In the genomic region with DNA sequence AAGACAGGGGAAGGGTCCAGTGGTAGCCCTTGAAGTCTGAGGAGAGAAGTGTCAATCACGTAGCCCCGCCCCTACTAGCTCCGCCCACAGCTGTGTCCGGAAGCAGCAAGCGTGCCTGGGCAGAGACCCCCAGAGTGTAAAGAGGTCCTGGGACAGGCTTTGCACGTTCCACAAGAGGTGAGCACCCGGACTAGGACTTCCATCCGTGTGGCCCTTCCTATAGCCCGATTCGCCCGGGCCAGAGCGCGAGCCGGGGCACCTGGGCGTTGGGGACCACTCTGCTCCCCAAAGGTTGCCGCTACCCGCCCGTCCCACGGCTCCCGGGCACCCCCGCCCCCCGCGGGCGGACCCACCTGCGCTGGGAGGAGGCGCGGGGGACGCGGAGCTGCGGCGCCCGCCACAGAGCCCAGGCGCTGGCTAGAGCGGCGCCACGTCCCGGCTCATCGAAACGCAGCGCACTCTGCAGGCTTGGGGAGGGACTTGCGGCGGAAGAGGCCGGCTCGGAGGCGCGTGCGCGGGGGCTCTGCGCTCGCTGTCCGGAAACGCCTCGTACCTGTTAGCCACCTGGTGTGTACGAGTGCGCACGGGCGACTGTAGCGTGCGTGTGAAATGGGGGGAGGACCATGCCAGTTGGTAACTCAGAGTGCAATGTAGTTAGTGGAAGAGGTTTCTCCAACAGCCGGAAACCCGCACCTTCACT, we compare ENCODE assay signal across 1 cellular context.
TF ChIP-seq lines count a peak whose summit lies in the region.

A gene with protein sequence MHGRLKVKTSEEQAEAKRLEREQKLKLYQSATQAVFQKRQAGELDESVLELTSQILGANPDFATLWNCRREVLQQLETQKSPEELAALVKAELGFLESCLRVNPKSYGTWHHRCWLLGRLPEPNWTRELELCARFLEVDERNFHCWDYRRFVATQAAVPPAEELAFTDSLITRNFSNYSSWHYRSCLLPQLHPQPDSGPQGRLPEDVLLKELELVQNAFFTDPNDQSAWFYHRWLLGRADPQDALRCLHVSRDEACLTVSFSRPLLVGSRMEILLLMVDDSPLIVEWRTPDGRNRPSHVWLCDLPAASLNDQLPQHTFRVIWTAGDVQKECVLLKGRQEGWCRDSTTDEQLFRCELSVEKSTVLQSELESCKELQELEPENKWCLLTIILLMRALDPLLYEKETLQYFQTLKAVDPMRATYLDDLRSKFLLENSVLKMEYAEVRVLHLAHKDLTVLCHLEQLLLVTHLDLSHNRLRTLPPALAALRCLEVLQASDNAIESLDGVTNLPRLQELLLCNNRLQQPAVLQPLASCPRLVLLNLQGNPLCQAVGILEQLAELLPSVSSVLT (minus strand): TSS at position 464 of the 700 bp plus-strand sequence. CDS start 482 bp downstream, outside the sequence.

TF ChIP-seq in GM12878, 131 proteins besides CTCF, POLR2A, EP300 and RAD21 (continued from another document and continues in another):
- TF ChIP-seq ZNF592 (IDR thresholded peaks at IDR 0.05): peak; percentile 87; the same call in 1 of the 2 replicates
- TF ChIP-seq MTA2 (IDR thresholded peaks at IDR 0.05; ENCODE audit: low read depth): peak; percentile 61; the same call in 1 of the 2 replicates
- peak; percentile 87 for TF ChIP-seq PML (IDR thresholded peaks at IDR 0.05; ENCODE audit: low read length)
- no peak; the same call in 1 of the 2 replicates for TF ChIP-seq USF2 (IDR thresholded peaks at IDR 0.05; ENCODE audit: borderline replicate concordance, low read depth, low read length)
- peak; percentile 86 for TF ChIP-seq CREM (IDR thresholded peaks at IDR 0.05; ENCODE audit: low read depth)
- 0 out of 2 replicates have a peak, but pooled peaks have one; percentile 68 for TF ChIP-seq RELB (IDR thresholded peaks at IDR 0.05; ENCODE audit: low read depth)
- TF ChIP-seq, protein P1, sequence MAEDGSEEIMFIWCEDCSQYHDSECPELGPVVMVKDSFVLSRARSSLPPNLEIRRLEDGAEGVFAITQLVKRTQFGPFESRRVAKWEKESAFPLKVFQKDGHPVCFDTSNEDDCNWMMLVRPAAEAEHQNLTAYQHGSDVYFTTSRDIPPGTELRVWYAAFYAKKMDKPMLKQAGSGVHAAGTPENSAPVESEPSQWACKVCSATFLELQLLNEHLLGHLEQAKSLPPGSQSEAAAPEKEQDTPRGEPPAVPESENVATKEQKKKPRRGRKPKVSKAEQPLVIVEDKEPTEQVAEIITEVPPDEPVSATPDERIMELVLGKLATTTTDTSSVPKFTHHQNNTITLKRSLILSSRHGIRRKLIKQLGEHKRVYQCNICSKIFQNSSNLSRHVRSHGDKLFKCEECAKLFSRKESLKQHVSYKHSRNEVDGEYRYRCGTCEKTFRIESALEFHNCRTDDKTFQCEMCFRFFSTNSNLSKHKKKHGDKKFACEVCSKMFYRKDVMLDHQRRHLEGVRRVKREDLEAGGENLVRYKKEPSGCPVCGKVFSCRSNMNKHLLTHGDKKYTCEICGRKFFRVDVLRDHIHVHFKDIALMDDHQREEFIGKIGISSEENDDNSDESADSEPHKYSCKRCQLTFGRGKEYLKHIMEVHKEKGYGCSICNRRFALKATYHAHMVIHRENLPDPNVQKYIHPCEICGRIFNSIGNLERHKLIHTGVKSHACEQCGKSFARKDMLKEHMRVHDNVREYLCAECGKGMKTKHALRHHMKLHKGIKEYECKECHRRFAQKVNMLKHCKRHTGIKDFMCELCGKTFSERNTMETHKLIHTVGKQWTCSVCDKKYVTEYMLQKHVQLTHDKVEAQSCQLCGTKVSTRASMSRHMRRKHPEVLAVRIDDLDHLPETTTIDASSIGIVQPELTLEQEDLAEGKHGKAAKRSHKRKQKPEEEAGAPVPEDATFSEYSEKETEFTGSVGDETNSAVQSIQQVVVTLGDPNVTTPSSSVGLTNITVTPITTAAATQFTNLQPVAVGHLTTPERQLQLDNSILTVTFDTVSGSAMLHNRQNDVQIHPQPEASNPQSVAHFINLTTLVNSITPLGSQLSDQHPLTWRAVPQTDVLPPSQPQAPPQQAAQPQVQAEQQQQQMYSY (CRISPR knock-in tag; IDR thresholded peaks at IDR 0.05): no peak
- TF ChIP-seq MEF2A (IDR thresholded peaks at IDR 0.05; ENCODE audit: insufficient read depth, low read depth, low read length): 0 out of 2 replicates have a peak, but pooled peaks have one; percentile 55
- peak; percentile 85 to 93 for TF ChIP-seq BHLHE40 (IDR thresholded peaks at IDR 0.05; ENCODE audit: borderline replicate concordance in 1 of 2, low read depth in 2 of 2, low read length in 1 of 2)
- TF ChIP-seq NRF1 (conservative IDR thresholded peaks at IDR 0.05; ENCODE audit: low read depth, low read length): peak; percentile 88
- TF ChIP-seq, protein P2, sequence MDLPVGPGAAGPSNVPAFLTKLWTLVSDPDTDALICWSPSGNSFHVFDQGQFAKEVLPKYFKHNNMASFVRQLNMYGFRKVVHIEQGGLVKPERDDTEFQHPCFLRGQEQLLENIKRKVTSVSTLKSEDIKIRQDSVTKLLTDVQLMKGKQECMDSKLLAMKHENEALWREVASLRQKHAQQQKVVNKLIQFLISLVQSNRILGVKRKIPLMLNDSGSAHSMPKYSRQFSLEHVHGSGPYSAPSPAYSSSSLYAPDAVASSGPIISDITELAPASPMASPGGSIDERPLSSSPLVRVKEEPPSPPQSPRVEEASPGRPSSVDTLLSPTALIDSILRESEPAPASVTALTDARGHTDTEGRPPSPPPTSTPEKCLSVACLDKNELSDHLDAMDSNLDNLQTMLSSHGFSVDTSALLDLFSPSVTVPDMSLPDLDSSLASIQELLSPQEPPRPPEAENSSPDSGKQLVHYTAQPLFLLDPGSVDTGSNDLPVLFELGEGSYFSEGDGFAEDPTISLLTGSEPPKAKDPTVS (IDR thresholded peaks at IDR 0.05; ENCODE audit: low read depth, low read length): 0 out of 2 replicates have a peak, but pooled peaks have one; percentile 11
- peak; percentile 95 for TF ChIP-seq DPF2 (IDR thresholded peaks at IDR 0.05)
- peak; percentile 54; the same call in 1 of the 2 replicates for TF ChIP-seq ZSCAN29 (IDR thresholded peaks at IDR 0.05)
- TF ChIP-seq NR2C2 (IDR thresholded peaks at IDR 0.05; ENCODE audit: borderline replicate concordance, control insufficient read depth, insufficient read length, low read depth): no peak
- TF ChIP-seq RAD51 (IDR thresholded peaks at IDR 0.05): no peak
- peak; percentile 51 for TF ChIP-seq MEF2B (IDR thresholded peaks at IDR 0.05; ENCODE audit: partially characterized antibody, poor library complexity, severe bottlenecking)
- TF ChIP-seq TARDBP (IDR thresholded peaks at IDR 0.05; ENCODE audit: borderline replicate concordance): no peak
- peak; percentile 83; the same call in 1 of the 2 replicates for TF ChIP-seq CHD1 (IDR thresholded peaks at IDR 0.05; ENCODE audit: low read depth, low read length)
- no peak; the same call in 2 of the 3 replicates for TF ChIP-seq POU2F2 (IDR thresholded peaks at IDR 0.05; ENCODE audit: borderline replicate concordance, low read depth, low read length)
- TF ChIP-seq RELA (IDR thresholded peaks at IDR 0.05; ENCODE audit: borderline replicate concordance, partially characterized antibody): peak; percentile 77
- TF ChIP-seq, protein P3, sequence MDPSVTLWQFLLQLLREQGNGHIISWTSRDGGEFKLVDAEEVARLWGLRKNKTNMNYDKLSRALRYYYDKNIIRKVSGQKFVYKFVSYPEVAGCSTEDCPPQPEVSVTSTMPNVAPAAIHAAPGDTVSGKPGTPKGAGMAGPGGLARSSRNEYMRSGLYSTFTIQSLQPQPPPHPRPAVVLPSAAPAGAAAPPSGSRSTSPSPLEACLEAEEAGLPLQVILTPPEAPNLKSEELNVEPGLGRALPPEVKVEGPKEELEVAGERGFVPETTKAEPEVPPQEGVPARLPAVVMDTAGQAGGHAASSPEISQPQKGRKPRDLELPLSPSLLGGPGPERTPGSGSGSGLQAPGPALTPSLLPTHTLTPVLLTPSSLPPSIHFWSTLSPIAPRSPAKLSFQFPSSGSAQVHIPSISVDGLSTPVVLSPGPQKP (IDR thresholded peaks at IDR 0.05; ENCODE audit: low read depth, low read length): peak; percentile 84
- TF ChIP-seq, protein P4, sequence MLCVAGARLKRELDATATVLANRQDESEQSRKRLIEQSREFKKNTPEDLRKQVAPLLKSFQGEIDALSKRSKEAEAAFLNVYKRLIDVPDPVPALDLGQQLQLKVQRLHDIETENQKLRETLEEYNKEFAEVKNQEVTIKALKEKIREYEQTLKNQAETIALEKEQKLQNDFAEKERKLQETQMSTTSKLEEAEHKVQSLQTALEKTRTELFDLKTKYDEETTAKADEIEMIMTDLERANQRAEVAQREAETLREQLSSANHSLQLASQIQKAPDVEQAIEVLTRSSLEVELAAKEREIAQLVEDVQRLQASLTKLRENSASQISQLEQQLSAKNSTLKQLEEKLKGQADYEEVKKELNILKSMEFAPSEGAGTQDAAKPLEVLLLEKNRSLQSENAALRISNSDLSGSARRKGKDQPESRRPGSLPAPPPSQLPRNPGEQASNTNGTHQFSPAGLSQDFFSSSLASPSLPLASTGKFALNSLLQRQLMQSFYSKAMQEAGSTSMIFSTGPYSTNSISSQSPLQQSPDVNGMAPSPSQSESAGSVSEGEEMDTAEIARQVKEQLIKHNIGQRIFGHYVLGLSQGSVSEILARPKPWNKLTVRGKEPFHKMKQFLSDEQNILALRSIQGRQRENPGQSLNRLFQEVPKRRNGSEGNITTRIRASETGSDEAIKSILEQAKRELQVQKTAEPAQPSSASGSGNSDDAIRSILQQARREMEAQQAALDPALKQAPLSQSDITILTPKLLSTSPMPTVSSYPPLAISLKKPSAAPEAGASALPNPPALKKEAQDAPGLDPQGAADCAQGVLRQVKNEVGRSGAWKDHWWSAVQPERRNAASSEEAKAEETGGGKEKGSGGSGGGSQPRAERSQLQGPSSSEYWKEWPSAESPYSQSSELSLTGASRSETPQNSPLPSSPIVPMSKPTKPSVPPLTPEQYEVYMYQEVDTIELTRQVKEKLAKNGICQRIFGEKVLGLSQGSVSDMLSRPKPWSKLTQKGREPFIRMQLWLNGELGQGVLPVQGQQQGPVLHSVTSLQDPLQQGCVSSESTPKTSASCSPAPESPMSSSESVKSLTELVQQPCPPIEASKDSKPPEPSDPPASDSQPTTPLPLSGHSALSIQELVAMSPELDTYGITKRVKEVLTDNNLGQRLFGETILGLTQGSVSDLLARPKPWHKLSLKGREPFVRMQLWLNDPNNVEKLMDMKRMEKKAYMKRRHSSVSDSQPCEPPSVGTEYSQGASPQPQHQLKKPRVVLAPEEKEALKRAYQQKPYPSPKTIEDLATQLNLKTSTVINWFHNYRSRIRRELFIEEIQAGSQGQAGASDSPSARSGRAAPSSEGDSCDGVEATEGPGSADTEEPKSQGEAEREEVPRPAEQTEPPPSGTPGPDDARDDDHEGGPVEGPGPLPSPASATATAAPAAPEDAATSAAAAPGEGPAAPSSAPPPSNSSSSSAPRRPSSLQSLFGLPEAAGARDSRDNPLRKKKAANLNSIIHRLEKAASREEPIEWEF (IDR thresholded peaks at IDR 0.05; ENCODE audit: insufficient replicate concordance, low read depth, low read length): no peak
- peak; percentile 36; the same call in 1 of the 2 replicates for TF ChIP-seq BCL11A (IDR thresholded peaks at IDR 0.05; ENCODE audit: low read depth, low read length)
- no peak for TF ChIP-seq NFYA (IDR thresholded peaks at IDR 0.05; ENCODE audit: borderline replicate concordance, low read depth, low read length)
- peak; percentile 92 for TF ChIP-seq RCOR1 (conservative IDR thresholded peaks at IDR 0.05; ENCODE audit: low read depth, low read length)
- no peak; the same call in 1 of the 2 replicates for TF ChIP-seq SMC3 (IDR thresholded peaks at IDR 0.05; ENCODE audit: borderline replicate concordance, low read length)
- TF ChIP-seq HDGF (IDR thresholded peaks at IDR 0.05): no peak
- TF ChIP-seq POLR2AphosphoS5 (IDR thresholded peaks at IDR 0.05; ENCODE audit: low read length): peak; percentile 87
